ENCODE assay signal across 11 cellular contexts in the genomic region with DNA sequence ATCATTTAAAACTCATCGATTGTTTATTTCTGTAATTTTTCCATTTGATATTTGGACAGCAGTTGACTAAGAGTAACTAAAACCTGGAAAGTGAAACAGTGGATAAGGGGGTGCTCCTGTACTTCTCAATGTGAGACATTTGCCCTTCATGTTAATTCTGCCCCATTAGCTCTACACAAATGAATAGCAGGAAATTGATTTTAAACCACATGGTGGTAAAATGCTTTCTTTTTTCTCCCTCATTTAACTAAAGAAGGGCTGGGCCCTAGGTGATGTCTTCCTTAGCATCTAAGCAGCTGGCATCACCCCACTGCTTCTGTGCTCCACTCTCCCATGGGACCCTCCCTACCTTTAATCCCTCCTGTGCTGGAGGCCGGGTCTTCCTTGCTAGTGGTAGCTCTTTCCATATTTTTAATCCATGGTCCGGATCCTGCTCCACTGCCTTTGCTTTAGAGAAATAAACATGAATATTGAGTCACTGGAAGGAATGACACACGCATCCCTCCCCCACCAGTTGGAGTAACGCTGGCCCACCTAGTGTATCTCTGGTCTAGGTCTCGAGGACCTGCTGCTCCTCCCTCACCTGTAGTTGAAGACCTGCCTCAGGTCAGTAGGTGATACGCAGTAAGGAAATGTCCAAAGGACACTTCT.
"Had no signal": no experiment of that assay in that cellular context is flagged by ENCODE, and none has a peak within 500 bp of the region (broad histone marks: within the 10 kb centered on the region; RNA-seq: fewer than 3 reads in every experiment).

No MANE protein-coding gene starts in this region.

- H3K9me3 Mint-ChIP-seq: activated CD4-positive, alpha-beta memory T cell treated with anti-CD3 and anti-CD28 coated beads for 36 hours; activated naive CD8-positive, alpha-beta T cell treated with anti-CD3 and anti-CD28 coated beads, Interleukin-2, amount 10 ng/mL, durations not matched to agents 7 days and 5 days; activated T-cell treated with anti-CD3 and anti-CD28 coated beads, Interleukin-2, amount 50 U/mL, for 72 hours; natural killer cell treated with Interleukin-12 subunit alpha and Interleukin-12 subunit beta and Interleukin-15 and Interleukin-18, amount 100 ng/mL, for 72 hours had no signal

- H3K27ac Mint-ChIP-seq: activated CD4-positive, alpha-beta memory T cell treated with anti-CD3 and anti-CD28 coated beads for 36 hours; activated naive CD8-positive, alpha-beta T cell treated with anti-CD3 and anti-CD28 coated beads, Interleukin-2, amount 10 ng/mL, durations not matched to agents 7 days and 5 days; activated T-cell treated with anti-CD3 and anti-CD28 coated beads, Interleukin-2, amount 50 U/mL, for 72 hours; natural killer cell treated with Interleukin-12 subunit alpha and Interleukin-12 subunit beta and Interleukin-15 and Interleukin-18, amount 100 ng/mL, for 72 hours had no signal

- H3K4me3 Mint-ChIP-seq: activated CD4-positive, alpha-beta memory T cell treated with anti-CD3 and anti-CD28 coated beads for 36 hours; activated naive CD8-positive, alpha-beta T cell treated with anti-CD3 and anti-CD28 coated beads, Interleukin-2, amount 10 ng/mL, durations not matched to agents 7 days and 5 days; activated T-cell treated with anti-CD3 and anti-CD28 coated beads, Interleukin-2, amount 50 U/mL, for 72 hours; natural killer cell treated with Interleukin-12 subunit alpha and Interleukin-12 subunit beta and Interleukin-15 and Interleukin-18, amount 100 ng/mL, for 72 hours had no signal

- H3K27me3 Mint-ChIP-seq: activated CD4-positive, alpha-beta memory T cell treated with anti-CD3 and anti-CD28 coated beads for 36 hours; activated naive CD8-positive, alpha-beta T cell treated with anti-CD3 and anti-CD28 coated beads, Interleukin-2, amount 10 ng/mL, durations not matched to agents 7 days and 5 days had no signal

- ATAC-seq: activated T-cell treated with anti-CD3 and anti-CD28 coated beads, Interleukin-2, amount 50 U/mL, for 72 hours; foreskin keratinocyte; natural killer cell treated with Interleukin-12 subunit alpha and Interleukin-12 subunit beta and Interleukin-15 and Interleukin-18, amount 100 ng/mL, for 72 hours had no signal

- DNase-seq: activated CD4-positive, alpha-beta memory T cell treated with anti-CD3 and anti-CD28 coated beads for 36 hours; activated CD4-positive, alpha-beta T cell treated with anti-CD3 and anti-CD28 coated beads for 1 hour; activated naive CD8-positive, alpha-beta T cell treated with anti-CD3 and anti-CD28 coated beads, Interleukin-2, amount 10 ng/mL, durations not matched to agents 7 days and 5 days; activated T-cell treated with anti-CD3 and anti-CD28 coated beads, Interleukin-2, amount 50 U/mL, for 72 hours; aorta; effector memory CD4-positive, alpha-beta T cell; foreskin keratinocyte; mesendoderm; stimulated activated CD4-positive, alpha-beta T cell treated with anti-CD3 and anti-CD28 coated beads, Interleukin-1b, Interleukin-23, amount 100 ng/mL, for 48 hours; transverse colon had no signal

- H3K36me3 Mint-ChIP-seq: activated CD4-positive, alpha-beta memory T cell treated with anti-CD3 and anti-CD28 coated beads for 36 hours; natural killer cell treated with Interleukin-12 subunit alpha and Interleukin-12 subunit beta and Interleukin-15 and Interleukin-18, amount 100 ng/mL, for 72 hours had no signal
